ENCODE assay signal across 9 cellular contexts in the genomic region with DNA sequence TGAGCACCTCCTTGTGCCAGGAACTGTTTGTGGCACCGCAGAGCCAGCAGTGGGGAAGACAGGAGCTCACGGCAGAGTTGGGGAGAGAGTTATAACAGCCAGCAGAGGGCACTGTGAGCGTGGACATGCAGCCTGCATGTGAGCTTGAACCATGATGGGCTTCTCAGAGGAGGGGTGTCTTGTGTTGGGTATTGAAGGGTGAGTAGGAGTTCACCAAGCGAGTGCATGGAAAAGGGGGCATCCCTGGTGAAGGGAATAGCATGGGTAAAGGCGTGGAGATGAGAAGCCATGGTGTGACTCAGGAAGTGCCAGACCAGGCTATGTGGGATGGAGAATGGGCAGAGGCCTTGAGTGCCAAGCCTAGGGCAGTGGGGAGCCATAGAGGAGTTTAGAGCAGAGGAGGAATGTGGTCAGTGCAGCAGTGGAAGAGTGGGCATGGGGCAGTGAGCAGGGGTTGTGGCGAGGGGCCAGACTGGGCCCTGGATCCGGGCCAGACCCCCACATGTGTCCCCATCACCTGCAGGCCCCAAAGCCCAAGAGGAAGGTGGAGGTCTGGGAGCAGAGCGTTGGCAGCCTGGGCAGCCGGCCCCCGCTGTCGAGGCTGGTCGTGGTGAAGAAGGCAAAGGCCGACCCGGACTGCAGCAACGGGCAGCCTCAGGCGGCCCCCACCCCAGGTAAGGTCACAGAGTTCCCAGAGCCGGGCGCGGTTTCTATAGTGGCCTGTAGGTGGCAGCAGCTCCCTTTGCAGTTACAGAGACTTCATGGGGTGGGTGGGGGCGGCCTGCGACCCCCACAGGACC. TPM values are rescaled to one million over a fixed set of nuclear protein-coding genes. Genes with fewer than 3 reads are reported as not detected.
A peak's percentile ranks its signal among the peaks of the same experiment; 100 is the strongest.
DNase-seq lines count a peak whose midpoint lies in the region; ATAC-seq, FAIRE-seq and TF ChIP-seq lines count a peak whose summit lies in the region.
"Had no signal": no experiment of that assay in that cellular context is flagged by ENCODE, and none has a peak within 500 bp of the region (broad histone marks: within the 10 kb centered on the region; RNA-seq: fewer than 3 reads in every experiment).

No MANE protein-coding gene starts in this region.

- no peaks in the 10 kb centered on the region; the same call in 1 of the 2 replicates for H3K4me1 Mint-ChIP-seq in WTC11

- H3K4me3 Mint-ChIP-seq in WTC11 = no peak overlapping the region

- CTCF ChIA-PET in WTC11 (lab: Charles Lee) = interaction anchor here (0.6 to 4.5 kb wide), 81 partner anchors 11 to 1152 kb away, joined by 3 to 187 read pairs (median 6); a partner anchor contains a TSS

- intact Hi-C loops in left lung (cut with DNase I) = no loop called here

- 0 out of 2 replicates have a peak overlapping the region, but pooled peaks have one; percentile 5 for H3K27ac Mint-ChIP-seq in WTC11

- H3K9me3 Mint-ChIP-seq in WTC11 = no peaks in the 10 kb centered on the region

- H3K4me1 ChIP-seq in left lung = peaks cover 0 to 10% of the 10 kb centered on the region in 2 donors

- H3K4me3 ChIP-seq in bronchial epithelial cell (ENCODE audit: low read depth, low read length) = no peak overlapping the region
- no peak overlapping the region for H3K4me3 ChIP-seq in left lung

- DNase-seq in GF-D8 (lab: John Stamatoyannopoulos, UW) (peak; percentile 38), NAMALWA (ENCODE audit: low spot score) (peak; percentile 89), WTC11 (ENCODE audit: low spot score) (peak; percentile 88), bronchial epithelial cell (ENCODE audit: low read depth) (peak; percentile 27), left lung (peak; percentile 45 to 86), dedifferentiated amniotic fluid mesenchymal stem cell (ENCODE audit: extremely low spot score) (no peak)
- DNase-seq in stimulated activated CD8-positive, alpha-beta memory T cell treated with anti-CD3 and anti-CD28 coated beads, Interleukin-15, amount 100 ng/mL, for 1 hour (ENCODE audit: low read depth) = peak; percentile 42

- H3K27me3 Mint-ChIP-seq in WTC11 (ENCODE audit: low read depth) = no peaks in the 10 kb centered on the region

- ATAC-seq in WTC11 (peak; percentile 93), left lung (peak; percentile 79), GM21737 (IDR thresholded peaks at IDR 0.05; ENCODE audit: unreplicated experiment) (no peak)

- H3K27me3 ChIP-seq in bronchial epithelial cell (ENCODE audit: control insufficient read depth, insufficient read depth, low read length) (no peaks in the 10 kb centered on the region), left lung (no peaks in the 10 kb centered on the region)

- H3K9me3 ChIP-seq in left lung = no peaks in the 10 kb centered on the region

- peaks cover 17% of the 10 kb centered on the region for H3K36me3 Mint-ChIP-seq in WTC11

- no peak overlapping the region for H3K27ac ChIP-seq in left lung

- POLR2A ChIA-PET in WTC11 (lab: Charles Lee) = interaction anchor here (0.6 to 1.7 kb wide), 9 partner anchors 46 to 1008 kb away, joined by 3 to 16 read pairs (median 5); a partner anchor contains a TSS

- no peak for FAIRE-seq in bronchial epithelial cell (lab: Jason Lieb, UNC)

- H3K36me3 ChIP-seq in bronchial epithelial cell (ENCODE audit: control insufficient read depth, insufficient read depth, low read length) (peaks cover 11% of the 10 kb centered on the region), left lung (peaks cover 0 to 100% of the 10 kb centered on the region in 2 donors)

- TF ChIP-seq CTCF in WTC11 (IDR thresholded peaks at IDR 0.05) (peak; percentile 86), bronchial epithelial cell (IDR thresholded peaks at IDR 0.05; ENCODE audit: insufficient read depth, low read length, severe bottlenecking) (peak; percentile 84), left lung (IDR thresholded peaks at IDR 0.05) (peak; percentile 82 to 84)

TF ChIP-seq in WTC11, 78 proteins besides CTCF, POLR2A, EP300 and RAD21:
- TF ChIP-seq, protein P1, sequence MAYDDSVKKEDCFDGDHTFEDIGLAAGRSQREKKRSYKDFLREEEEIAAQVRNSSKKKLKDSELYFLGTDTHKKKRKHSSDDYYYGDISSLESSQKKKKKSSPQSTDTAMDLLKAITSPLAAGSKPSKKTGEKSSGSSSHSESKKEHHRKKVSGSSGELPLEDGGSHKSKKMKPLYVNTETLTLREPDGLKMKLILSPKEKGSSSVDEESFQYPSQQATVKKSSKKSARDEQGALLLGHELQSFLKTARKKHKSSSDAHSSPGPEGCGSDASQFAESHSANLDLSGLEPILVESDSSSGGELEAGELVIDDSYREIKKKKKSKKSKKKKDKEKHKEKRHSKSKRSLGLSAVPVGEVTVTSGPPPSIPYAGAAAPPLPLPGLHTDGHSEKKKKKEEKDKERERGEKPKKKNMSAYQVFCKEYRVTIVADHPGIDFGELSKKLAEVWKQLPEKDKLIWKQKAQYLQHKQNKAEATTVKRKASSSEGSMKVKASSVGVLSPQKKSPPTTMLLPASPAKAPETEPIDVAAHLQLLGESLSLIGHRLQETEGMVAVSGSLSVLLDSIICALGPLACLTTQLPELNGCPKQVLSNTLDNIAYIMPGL (CRISPR knock-in tag; IDR thresholded peaks at IDR 0.05) = peak; percentile 51; the same call in 1 of the 2 replicates
- TF ChIP-seq, protein P2, sequence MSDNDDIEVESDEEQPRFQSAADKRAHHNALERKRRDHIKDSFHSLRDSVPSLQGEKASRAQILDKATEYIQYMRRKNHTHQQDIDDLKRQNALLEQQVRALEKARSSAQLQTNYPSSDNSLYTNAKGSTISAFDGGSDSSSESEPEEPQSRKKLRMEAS (CRISPR knock-in tag; IDR thresholded peaks at IDR 0.05) = 0 out of 2 replicates have a peak, but pooled peaks have one; percentile 39
- TF ChIP-seq GTF2I (CRISPR knock-in tag; conservative IDR thresholded peaks at IDR 0.05) = 0 out of 2 replicates have a peak, but pooled peaks have one; percentile 41
- TF ChIP-seq, protein P3, sequence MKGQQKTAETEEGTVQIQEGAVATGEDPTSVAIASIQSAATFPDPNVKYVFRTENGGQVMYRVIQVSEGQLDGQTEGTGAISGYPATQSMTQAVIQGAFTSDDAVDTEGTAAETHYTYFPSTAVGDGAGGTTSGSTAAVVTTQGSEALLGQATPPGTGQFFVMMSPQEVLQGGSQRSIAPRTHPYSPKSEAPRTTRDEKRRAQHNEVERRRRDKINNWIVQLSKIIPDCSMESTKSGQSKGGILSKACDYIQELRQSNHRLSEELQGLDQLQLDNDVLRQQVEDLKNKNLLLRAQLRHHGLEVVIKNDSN (CRISPR knock-in tag; IDR thresholded peaks at IDR 0.05) = no peak

RNA-seq across cellular contexts. Expression of a gene that starts 11.8 kb away (rescaled TPM):
- total RNA-seq in WTC11 (2021) = 2.0 to 3.6 TPM (median 3.4 TPM) in 3 replicates
- not detected in 2 replicates for total RNA-seq in bronchial epithelial cell
- not detected for total RNA-seq in left lung
- total RNA-seq: dermis microvascular lymphatic vessel endothelial cell had no signal

RNA-seq across cellular contexts. Expression of a gene that starts 20.4 kb away (rescaled TPM):
- total RNA-seq in WTC11 (2021) = 24.3 to 26.5 TPM (median 25.2 TPM) in 3 replicates
- 19.0 and 24.3 TPM in 2 replicates for total RNA-seq in bronchial epithelial cell
- total RNA-seq in left lung = 10 to 100 TPM; 13.2 to 16.9 TPM

RNA-seq across cellular contexts. Expression of a gene that starts 34.9 kb away (rescaled TPM):
- total RNA-seq in WTC11 (2021) = 0.55 to 1.0 TPM (median 0.94 TPM) in 3 replicates
- total RNA-seq in bronchial epithelial cell = not detected in 2 replicates
- under 1 TPM; 0.71 to 0.85 TPM for total RNA-seq in left lung
- total RNA-seq: dermis microvascular lymphatic vessel endothelial cell had no signal

RNA-seq across cellular contexts. Expression of a gene that starts 37.1 kb away (rescaled TPM):
- total RNA-seq in WTC11 (2021) (61.3 to 69.2 TPM (median 65.7 TPM) in 3 replicates), bronchial epithelial cell (0.13 and 0.26 TPM in 2 replicates), left lung (under 1 TPM in 1 of 2 donors, not detected in 1; 0.55 TPM)

RNA-seq across cellular contexts. Expression of a gene that starts 38.0 kb away (rescaled TPM):
- total RNA-seq in WTC11 (2021) (0.81 to 1.5 TPM (median 1.1 TPM) in 3 replicates), bronchial epithelial cell (not detected in 2 replicates), left lung (1 to 10 TPM; 1.5 to 6.0 TPM)
